Comparison of ENCODE assay signal across 1 cellular context in genomic region chr7:43313628-43314378, GRCh38.
TF ChIP-seq lines count a peak whose summit lies in the region.

No MANE protein-coding gene starts in this region.

TF ChIP-seq in GM12878, 131 proteins besides CTCF, POLR2A, EP300 and RAD21 (continued from another document):
- TF ChIP-seq ZNF687 (IDR thresholded peaks at IDR 0.05) = no peak; the same call in 1 of the 2 replicates
